In the genomic region with DNA sequence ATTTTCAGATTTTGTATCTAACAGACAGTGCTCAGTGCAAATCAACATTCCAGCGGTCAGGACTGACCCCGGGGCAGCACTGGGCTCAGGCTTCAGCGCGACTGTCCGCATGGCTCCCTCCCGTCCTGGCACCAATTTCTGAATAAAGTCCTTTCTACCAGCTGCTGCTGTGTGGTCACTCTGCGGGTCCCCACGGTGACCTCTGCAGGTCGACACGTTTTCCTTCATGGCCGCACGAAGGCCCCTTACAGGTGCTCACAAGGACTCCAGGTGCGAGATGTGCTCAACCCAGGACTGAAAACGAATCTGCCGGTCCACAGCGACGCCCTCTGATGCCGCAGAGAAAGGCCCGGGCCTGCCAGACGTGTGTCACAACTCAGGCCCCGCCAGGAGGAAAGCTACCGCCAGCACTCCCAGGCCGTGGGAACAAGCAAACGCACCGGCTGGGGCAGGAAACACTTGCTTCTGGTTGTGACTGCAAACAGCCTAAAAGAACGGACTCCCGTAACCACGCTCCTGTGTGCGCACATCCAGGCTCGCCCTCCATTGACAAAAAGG, we compare ENCODE assay signal across 19 cellular contexts. TPM values are rescaled to one million over a fixed set of nuclear protein-coding genes. Genes with fewer than 3 reads are reported as not detected.
DNase-seq lines count a peak whose midpoint lies in the region; ATAC-seq, FAIRE-seq and TF ChIP-seq lines count a peak whose summit lies in the region.
"Had no signal": no experiment of that assay in that cellular context is flagged by ENCODE, and none has a peak within 500 bp of the region (broad histone marks: within the 10 kb centered on the region; RNA-seq: fewer than 3 reads in every experiment).

No MANE protein-coding gene starts in this region.

- H3K9me3 Mint-ChIP-seq in activated CD4-positive, alpha-beta T cell treated with anti-CD3 and anti-CD28 coated beads for 36 hours (ENCODE audit: low read depth), result no peaks in the 10 kb centered on the region
- peaks cover 5% of the 10 kb centered on the region for H3K9me3 Mint-ChIP-seq in astrocyte (ENCODE audit: unreplicated experiment)

- H3K4me3 ChIP-seq in LNCaP clone FGC (ENCODE audit: low read depth, low read length) (no peak overlapping the region), astrocyte (ENCODE audit: insufficient read depth, low read depth, low read length) (no peak overlapping the region), skeletal muscle satellite cell (ENCODE audit: low read length) (no peak overlapping the region), MG63 (no peak overlapping the region)
- H3K4me3 ChIP-seq: SK-N-MC, smooth muscle cell, thoracic aorta had no signal

- intact Hi-C loops in activated CD4-positive, alpha-beta T cell treated with anti-CD3 and anti-CD28 coated beads for 36 hours (cut with DNase I, micrococcal nuclease), result loop anchor here (2.0 to 5.0 kb wide), 2 partner anchors 82 to 84 kb away; no protein-coding TSS in a partner anchor

- peak overlapping the region; percentile 60 for H3K27ac Mint-ChIP-seq in activated CD4-positive, alpha-beta T cell treated with anti-CD3 and anti-CD28 coated beads for 36 hours
- peak overlapping the region; percentile 41 for H3K27ac Mint-ChIP-seq in astrocyte (ENCODE audit: unreplicated experiment)

- H3K4me1 ChIP-seq in astrocyte (ENCODE audit: insufficient read depth, low read length) (no peaks in the 10 kb centered on the region), skeletal muscle satellite cell (ENCODE audit: control insufficient read depth, insufficient read depth, low read length) (no peaks in the 10 kb centered on the region)

- POLR2A ChIA-PET in activated CD4-positive, alpha-beta T cell treated with anti-CD3 and anti-CD28 coated beads for 36 hours (lab: Charles Lee), result interaction anchor here (1.1 kb wide), 1 partner anchor 33 kb away, joined by 3 read pairs; no protein-coding TSS in a partner anchor

- no peak overlapping the region for H3K4me2 ChIP-seq in astrocyte (ENCODE audit: low read length)
- H3K4me2 ChIP-seq in skeletal muscle satellite cell (ENCODE audit: low read length), result peak overlapping the region; percentile 41
- H3K4me2 ChIP-seq: KMS-11, smooth muscle cell had no signal

- TF ChIP-seq CTCF in LNCaP clone FGC (IDR thresholded peaks at IDR 0.05; ENCODE audit: control insufficient read depth, extremely low read depth, insufficient read depth), result 0 out of 2 replicates have a peak, but pooled peaks have one; percentile 12
- no peak for TF ChIP-seq CTCF in astrocyte (IDR thresholded peaks at IDR 0.05; ENCODE audit: insufficient read depth, low read depth, low read length)

- peaks cover 36% of the 10 kb centered on the region for H3K27me3 Mint-ChIP-seq in activated CD4-positive, alpha-beta T cell treated with anti-CD3 and anti-CD28 coated beads for 36 hours
- peaks cover 47% of the 10 kb centered on the region for H3K27me3 Mint-ChIP-seq in astrocyte (ENCODE audit: low read depth, unreplicated experiment)

- no peaks in the 10 kb centered on the region for H3K36me3 Mint-ChIP-seq in activated CD4-positive, alpha-beta T cell treated with anti-CD3 and anti-CD28 coated beads for 36 hours (ENCODE audit: low read depth)
- no peaks in the 10 kb centered on the region for H3K36me3 Mint-ChIP-seq in astrocyte (ENCODE audit: low read depth, unreplicated experiment)

- H3K36me3 ChIP-seq in astrocyte (ENCODE audit: insufficient read depth, low read length) (no peaks in the 10 kb centered on the region), skeletal muscle satellite cell (ENCODE audit: insufficient read depth, low read length) (no peaks in the 10 kb centered on the region), MG63 (no peaks in the 10 kb centered on the region)
- H3K36me3 ChIP-seq: thoracic aorta had no signal

- H4K20me1 ChIP-seq in astrocyte (ENCODE audit: insufficient read depth, low read length), result no peaks in the 10 kb centered on the region

- CTCF ChIA-PET in activated CD4-positive, alpha-beta T cell treated with anti-CD3 and anti-CD28 coated beads for 36 hours (lab: Charles Lee), result interaction anchor here (0.7 to 1.4 kb wide), 4 partner anchors 33 to 103 kb away, joined by 3 to 4 read pairs (median 4); no protein-coding TSS in a partner anchor

- peak overlapping the region; percentile 8 for H3K4me3 Mint-ChIP-seq in activated CD4-positive, alpha-beta T cell treated with anti-CD3 and anti-CD28 coated beads for 36 hours
- H3K4me3 Mint-ChIP-seq in astrocyte (ENCODE audit: unreplicated experiment), result no peak overlapping the region

- no peaks in the 10 kb centered on the region for H3K9me3 ChIP-seq in astrocyte (ENCODE audit: insufficient read depth, low read depth, low read length)
- no peaks in the 10 kb centered on the region for H3K9me3 ChIP-seq in skeletal muscle satellite cell (replicated peaks; ENCODE audit: low read length)
- H3K9me3 ChIP-seq in MG63, result no peaks in the 10 kb centered on the region
- H3K9me3 ChIP-seq: thoracic aorta had no signal

- H3K27me3 ChIP-seq in astrocyte (ENCODE audit: insufficient read depth, low read length) (peaks cover 23% of the 10 kb centered on the region), skeletal muscle satellite cell (ENCODE audit: control insufficient read depth, insufficient read depth, low read length) (peaks cover 52% of the 10 kb centered on the region), MG63 (peaks cover 5% of the 10 kb centered on the region)

- ATAC-seq in activated CD4-positive, alpha-beta T cell treated with anti-CD3 and anti-CD28 coated beads for 36 hours, result peak; percentile 74
- no peak for ATAC-seq in GM19397 (IDR thresholded peaks at IDR 0.05; ENCODE audit: unreplicated experiment)

- no peak overlapping the region for H2AFZ ChIP-seq in astrocyte (ENCODE audit: low read depth, low read length)

- DNase-seq in activated CD4-positive, alpha-beta T cell treated with anti-CD3 and anti-CD28 coated beads for 36 hours, result peak; percentile 67
- no peak for DNase-seq in activated CD4-positive, alpha-beta T cell treated with anti-CD3 and anti-CD28 coated beads for 48 hours
- DNase-seq in LNCaP clone FGC (ENCODE audit: low read depth), result peak; percentile 13
- DNase-seq in astrocyte (ENCODE audit: low read depth), result no peak
- no peak for DNase-seq in MG63
- no peak for DNase-seq in SIG-M5 (lab: John Stamatoyannopoulos, UW)
- DNase-seq: effector CD4-positive, alpha-beta T cell; foreskin fibroblast; NCI-H2081 treated with DMSO at 0.1 percent for 48 hours had no signal

- H3K9ac ChIP-seq in astrocyte (ENCODE audit: low read length) (no peak overlapping the region), skeletal muscle satellite cell (ENCODE audit: low read depth, low read length) (no peak overlapping the region)
- H3K9ac ChIP-seq: KMS-11 had no signal

- no peak overlapping the region for H3K27ac ChIP-seq in astrocyte (ENCODE audit: low read depth, low read length)
- H3K27ac ChIP-seq: KMS-11, SK-N-MC, thoracic aorta had no signal

- H3K4me1 Mint-ChIP-seq in activated CD4-positive, alpha-beta T cell treated with anti-CD3 and anti-CD28 coated beads for 36 hours, result peaks cover 21% of the 10 kb centered on the region
- H3K4me1 Mint-ChIP-seq in astrocyte (ENCODE audit: low read depth, unreplicated experiment), result peaks cover 5% of the 10 kb centered on the region

- FAIRE-seq in astrocyte (lab: Jason Lieb, UNC), result no peak
- FAIRE-seq: bronchial epithelial cell, D721Med had no signal

- no peaks in the 10 kb centered on the region for H3K79me2 ChIP-seq in astrocyte (ENCODE audit: insufficient read depth, low read length)

RNA-seq across cellular contexts. Expression of a gene that starts 3.7 kb away (rescaled TPM):
- not detected for total RNA-seq in activated CD4-positive, alpha-beta T cell treated with anti-CD3 and anti-CD28 coated beads for 36 hours
- total RNA-seq in astrocyte, result 0.18 TPM in 1 of 2 replicates, not detected in the other
- not detected in 2 replicates for total RNA-seq in skeletal muscle satellite cell (2012; rRNA removed)
- not detected in 2 replicates for total RNA-seq in MG63 (2014; rRNA removed; shearing (Covaris generic); ENCODE audit: low replicate concordance)
- total RNA-seq: bronchial epithelial cell, mesenteric fat pad, osteoblast, smooth muscle cell, thoracic aorta had no signal

RNA-seq across cellular contexts. Expression of a gene that starts 11.3 kb away (rescaled TPM):
- total RNA-seq in activated CD4-positive, alpha-beta T cell treated with anti-CD3 and anti-CD28 coated beads for 36 hours, result not detected
- 0.11 TPM in 1 of 2 replicates, not detected in the other for total RNA-seq in astrocyte
- total RNA-seq in skeletal muscle satellite cell (2012; rRNA removed), result not detected in 2 replicates
- not detected in 2 replicates for total RNA-seq in MG63 (2014; rRNA removed; shearing (Covaris generic); ENCODE audit: low replicate concordance)
- total RNA-seq: bronchial epithelial cell, osteoblast, smooth muscle cell had no signal

RNA-seq across cellular contexts. Expression of a gene that starts 50.3 kb away (rescaled TPM):
- total RNA-seq in activated CD4-positive, alpha-beta T cell treated with anti-CD3 and anti-CD28 coated beads for 36 hours, result 100 to 1,000 TPM; 124 to 176 TPM
- 1.7 and 4.6 TPM in 2 replicates for total RNA-seq in astrocyte
- total RNA-seq in skeletal muscle satellite cell (2012; rRNA removed), result under 0.01 and 0.44 TPM in 2 replicates
- total RNA-seq in MG63 (2014; rRNA removed; shearing (Covaris generic); ENCODE audit: low replicate concordance), result 0.52 and 1.5 TPM in 2 replicates

Comparison
In these comparisons a context has a peak if more than half of its experiments do, and no peak if none do; other contexts are left out.
1. DNase-seq: peak in activated CD4-positive, alpha-beta T cell treated with anti-CD3 and anti-CD28 coated beads for 36 hours (single experiment) and LNCaP clone FGC (single experiment); none in activated CD4-positive, alpha-beta T cell treated with anti-CD3 and anti-CD28 coated beads for 48 hours (single experiment), astrocyte (single experiment), MG63 (single experiment) and SIG-M5 (single experiment).
2. RNA of a gene that starts 50.3 kb away (total RNA-seq): 124 to 176 TPM in activated CD4-positive, alpha-beta T cell treated with anti-CD3 and anti-CD28 coated beads for 36 hours; 1.7 to 4.6 TPM in astrocyte and 0.52 to 1.5 TPM in MG63; every median in the first group is over 10 times any median in the second.